Comparison of ENCODE assay signal across 8 cellular contexts in the genomic region with DNA sequence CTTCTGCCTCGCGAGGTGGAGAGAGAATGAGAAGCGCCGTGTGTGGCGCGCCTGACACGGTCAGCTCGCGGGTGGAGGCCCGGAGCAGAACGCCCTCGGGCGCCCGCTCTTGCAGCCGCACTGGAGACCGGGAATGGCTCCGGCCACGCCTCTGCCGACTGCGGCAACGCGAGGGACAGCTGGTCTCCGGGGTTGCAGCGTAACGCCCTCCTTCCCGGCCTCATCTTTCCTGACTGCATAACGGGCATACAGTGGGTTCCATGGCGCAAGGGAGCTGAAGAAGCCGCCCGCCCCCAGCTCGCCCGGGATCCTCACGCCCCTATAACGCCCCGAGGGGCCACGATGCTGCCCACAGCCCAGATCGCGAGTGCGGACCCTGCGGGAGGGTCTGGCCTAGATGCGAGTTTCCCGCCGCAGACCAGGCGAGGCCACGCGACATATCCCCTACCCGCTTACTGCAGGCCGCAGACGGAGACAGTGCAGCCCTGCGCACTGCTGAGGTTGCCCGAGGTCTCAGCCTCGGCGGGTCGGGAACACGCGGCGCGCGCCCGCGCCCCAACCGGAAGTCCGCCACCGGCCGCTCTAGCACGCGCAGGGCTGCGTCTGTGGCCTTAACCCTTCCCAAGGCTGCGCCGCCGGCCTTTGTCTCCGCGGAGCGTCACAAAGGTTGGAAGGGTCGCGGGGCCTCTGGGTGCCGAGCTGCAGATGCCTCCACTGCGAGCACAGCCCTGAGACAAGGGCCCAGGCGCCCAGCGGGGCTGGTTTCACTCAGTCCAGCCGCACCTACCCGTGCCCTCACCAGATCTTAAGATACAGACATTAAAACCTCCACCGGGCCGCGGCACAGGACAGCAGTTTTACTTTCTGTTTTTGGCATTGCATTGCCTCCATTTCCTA. TPM values are rescaled to one million over a fixed set of nuclear protein-coding genes. Genes with fewer than 3 reads are reported as not detected.
DNase-seq lines count a peak whose midpoint lies in the region; FAIRE-seq lines count a peak whose summit lies in the region.

No MANE protein-coding gene starts in this region.

- H2BK12ac ChIP-seq in neuronal stem cell (ENCODE audit: low read length): peak overlapping the region; percentile 87

- peak; percentile 88 for DNase-seq in G401 (ENCODE audit: low spot score)
- peak; percentile 95 for DNase-seq in H7
- DNase-seq in M059J (ENCODE audit: low read depth): peak; percentile 89
- DNase-seq in SJCRH30: peak; percentile 92
- peak; percentile 91 for DNase-seq in activated naive CD4-positive, alpha-beta T cell treated with Interleukin-2 at 50 U/mL for 16 hours
- DNase-seq in frontal cortex (ENCODE audit: low spot score in 2 of 2): peak; percentile 88 to 92
- peak; percentile 87 for DNase-seq in neuronal stem cell (ENCODE audit: low spot score)

- peak overlapping the region; percentile 93 for H2AK5ac ChIP-seq in neuronal stem cell (ENCODE audit: low read depth, low read length)

- peaks cover 5% of the 10 kb centered on the region; the same call in 1 of the 2 replicates for H3K4me1 ChIP-seq in SJCRH30
- peaks cover 9 to 11% of the 10 kb centered on the region in 2 donors for H3K4me1 ChIP-seq in neuronal stem cell (ENCODE audit: control insufficient read depth in 2 of 2, insufficient read depth in 1 of 2, low read depth in 1 of 2, low read length in 2 of 2)
- H3K4me1 ChIP-seq in subcutaneous abdominal adipose tissue (ENCODE audit: control insufficient read depth in 5 of 5, insufficient read depth in 5 of 5, low read length in 5 of 5): peaks cover 7 to 31% (median 25%) of the 10 kb centered on the region in 5 donors

- H3K4me3 ChIP-seq in H7 (ENCODE audit: insufficient read depth, low read depth, low read length) (peak overlapping the region; percentile 88), SJCRH30 (peak overlapping the region; percentile 74), neuronal stem cell (ENCODE audit: low read length in 2 of 2) (peak overlapping the region; percentile 92 to 94), subcutaneous abdominal adipose tissue (ENCODE audit: low read depth in 1 of 5, low read length in 5 of 5) (peak overlapping the region; percentile 91 to 98 (median 95))

- H3K9ac ChIP-seq in neuronal stem cell (ENCODE audit: low read depth, low read length, poor library complexity): peak overlapping the region; percentile 99
- peak overlapping the region; percentile 76 to 93 (median 89) for H3K9ac ChIP-seq in subcutaneous abdominal adipose tissue (ENCODE audit: low read length in 5 of 5)

- in situ Hi-C loops in G401 (cut with HindIII; ENCODE audit: low sequenced_read_pairs): no loop called here

- no peaks in the 10 kb centered on the region for H3K79me1 ChIP-seq in neuronal stem cell (ENCODE audit: low read depth, low read length)

- peak overlapping the region; percentile 62 for H2BK5ac ChIP-seq in neuronal stem cell (ENCODE audit: low read length)

- WGBS in neuronal stem cell (ENCODE audit: extremely low coverage in 2 of 2, insufficient read length in 2 of 2, insufficient replicate concordance in 1 of 2), 2 donors: no CpG with 5 or more reads among the region's 85 CpGs

- H3K27ac ChIP-seq in SJCRH30: peak overlapping the region; percentile 81
- H3K27ac ChIP-seq in neuronal stem cell (replicated peaks; ENCODE audit: low read length): peak overlapping the region; percentile 89
- H3K27ac ChIP-seq in subcutaneous abdominal adipose tissue (ENCODE audit: low read depth, low read length): peak overlapping the region; percentile 79

- FAIRE-seq in frontal cortex (lab: Jason Lieb, UNC): no peak

- no peak overlapping the region for H2BK15ac ChIP-seq in neuronal stem cell (ENCODE audit: low read length)

- H3K4ac ChIP-seq in neuronal stem cell (ENCODE audit: low read length): no peak overlapping the region

- H3K27me3 ChIP-seq in H7 (ENCODE audit: control insufficient read depth, insufficient read depth, low read length): peaks cover 22% of the 10 kb centered on the region
- no peaks in the 10 kb centered on the region for H3K27me3 ChIP-seq in SJCRH30
- no peaks in the 10 kb centered on the region for H3K27me3 ChIP-seq in neuronal stem cell (ENCODE audit: control insufficient read depth in 3 of 3, insufficient read depth in 3 of 3, low read depth in 1 of 3, low read length in 3 of 3)
- H3K27me3 ChIP-seq in subcutaneous abdominal adipose tissue (ENCODE audit: control insufficient read depth in 5 of 5, insufficient read depth in 4 of 5, low read length in 5 of 5): no peaks in the 10 kb centered on the region

- H3K18ac ChIP-seq in neuronal stem cell (ENCODE audit: low read length): peak overlapping the region; percentile 99

- H3K36me3 ChIP-seq in H7 (replicated peaks; ENCODE audit: control insufficient read depth, insufficient read depth, low read length) (no peaks in the 10 kb centered on the region), SJCRH30 (no peaks in the 10 kb centered on the region), neuronal stem cell (replicated peaks in 1 of 2; ENCODE audit: control insufficient read depth in 2 of 2, insufficient read depth in 2 of 2, low read length in 2 of 2) (peaks cover 6 to 17% of the 10 kb centered on the region in 2 donors), subcutaneous abdominal adipose tissue (ENCODE audit: control insufficient read depth in 5 of 5, insufficient read depth in 5 of 5, low read length in 5 of 5) (peaks cover 0 to 14% (median 8%) of the 10 kb centered on the region in 5 donors)

- H3K9me3 ChIP-seq in SJCRH30 (replicated peaks) (no peaks in the 10 kb centered on the region), neuronal stem cell (replicated peaks in 1 of 2; ENCODE audit: control insufficient read depth in 2 of 2, insufficient read depth in 1 of 2, low read depth in 1 of 2, low read length in 2 of 2) (no peaks in the 10 kb centered on the region), subcutaneous abdominal adipose tissue (ENCODE audit: control insufficient read depth in 5 of 5, low read length in 5 of 5) (no peaks in the 10 kb centered on the region)

- peak overlapping the region; percentile 91 for H2AFZ ChIP-seq in neuronal stem cell (ENCODE audit: low read length)

- H4K91ac ChIP-seq in neuronal stem cell (ENCODE audit: low read depth, low read length, poor library complexity): no peak overlapping the region

- peak overlapping the region; percentile 97 for H3K14ac ChIP-seq in neuronal stem cell (ENCODE audit: low read length)

- peak overlapping the region; percentile 85 for H3K4me2 ChIP-seq in neuronal stem cell (ENCODE audit: insufficient read depth, low read length, poor library complexity, severe bottlenecking)

- H4K8ac ChIP-seq in neuronal stem cell (ENCODE audit: low read depth, low read length): no peak overlapping the region

- peak overlapping the region; percentile 99 for H3K23ac ChIP-seq in neuronal stem cell (ENCODE audit: low read depth, low read length, poor library complexity)

- no peak overlapping the region for H2BK120ac ChIP-seq in neuronal stem cell (ENCODE audit: low read depth, low read length)

RNA-seq across cellular contexts. Expression of gene BCL7C, which starts 18.8 kb away (rescaled TPM):
- 58.1 and 89.3 TPM in 2 replicates for total RNA-seq in G401 (2014; rRNA removed; shearing (Covaris generic))
- 16.4 and 35.5 TPM in 2 replicates for total RNA-seq in H7 (2014; rRNA removed; shearing (Covaris generic))
- 33.6 and 34.7 TPM in 2 replicates for total RNA-seq in M059J (2014; rRNA removed; shearing (Covaris generic))
- 28.1 and 30.3 TPM in 2 replicates for total RNA-seq in SJCRH30 (2014; rRNA removed; shearing (Covaris generic))
- 41.6 TPM for total RNA-seq in frontal cortex
- 27.1 TPM for polyA plus RNA-seq in neuronal stem cell (2013, experiment 1 of 2)
- 26.1 TPM for polyA plus RNA-seq in neuronal stem cell (2013, experiment 2 of 2)

RNA-seq across cellular contexts. Expression of gene CTF1, which starts 21.3 kb away (rescaled TPM):
- 2.1 and 2.4 TPM in 2 replicates for total RNA-seq in G401 (2014; rRNA removed; shearing (Covaris generic))
- 2.0 TPM in 2 replicates for total RNA-seq in H7 (2014; rRNA removed; shearing (Covaris generic))
- 0.42 TPM in 1 of 2 replicates, not detected in the other for total RNA-seq in M059J (2014; rRNA removed; shearing (Covaris generic))
- total RNA-seq in SJCRH30 (2014; rRNA removed; shearing (Covaris generic)): 1.3 and 1.4 TPM in 2 replicates
- 0.41 TPM for total RNA-seq in frontal cortex
- 3.7 TPM for polyA plus RNA-seq in neuronal stem cell (2013, experiment 1 of 2)
- 4.2 TPM for polyA plus RNA-seq in neuronal stem cell (2013, experiment 2 of 2)

RNA-seq across cellular contexts. Expression of gene FBXL19, which starts 48.3 kb away (rescaled TPM):
- 67.1 and 85.6 TPM in 2 replicates for total RNA-seq in G401 (2014; rRNA removed; shearing (Covaris generic))
- total RNA-seq in H7 (2014; rRNA removed; shearing (Covaris generic)): 78.3 and 89.8 TPM in 2 replicates
- 10.5 and 16.8 TPM in 2 replicates for total RNA-seq in M059J (2014; rRNA removed; shearing (Covaris generic))
- total RNA-seq in SJCRH30 (2014; rRNA removed; shearing (Covaris generic)): 14.2 and 14.4 TPM in 2 replicates
- 66.4 TPM for total RNA-seq in frontal cortex
- 60.7 TPM for polyA plus RNA-seq in neuronal stem cell (2013, experiment 1 of 2)
- 57.8 TPM for polyA plus RNA-seq in neuronal stem cell (2013, experiment 2 of 2)

Comparison
In these comparisons a context has a peak if more than half of its experiments do, and no peak if none do; other contexts are left out.
1. Peak in every context shown above with its lines: DNase-seq, H3K4me3 ChIP-seq and H3K27ac ChIP-seq.